26 cellular contexts compared by ENCODE assay signal in the genomic region with DNA sequence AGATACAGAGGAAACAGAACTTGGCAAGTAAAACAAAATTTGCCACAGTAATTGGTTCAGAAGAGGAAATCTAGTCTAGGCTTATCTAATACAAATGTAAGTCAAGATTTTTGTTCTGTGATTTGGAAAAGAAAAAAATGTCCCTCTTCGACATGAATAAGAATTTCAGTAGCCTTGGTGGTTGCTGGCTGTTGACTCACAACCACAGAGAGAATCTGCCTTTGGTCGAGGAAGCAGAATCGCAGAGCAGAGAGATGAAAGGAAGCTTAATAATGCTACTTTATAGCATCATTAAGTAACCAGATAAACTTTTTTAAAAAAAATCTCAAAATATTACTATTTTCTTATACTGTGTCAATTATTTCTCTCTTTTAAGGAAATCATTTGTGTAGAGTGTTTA.
"Had no signal": no experiment of that assay in that cellular context is flagged by ENCODE, and none has a peak within 500 bp of the region (broad histone marks: within the 10 kb centered on the region; RNA-seq: fewer than 3 reads in every experiment).

No MANE protein-coding gene starts in this region.

- H3K36me3 ChIP-seq: ascending aorta, brain microvascular endothelial cell, heart right ventricle, neural progenitor cell, right atrium auricular region, spleen, thoracic aorta had no signal

- ATAC-seq: activated CD4-positive, alpha-beta T cell treated with anti-CD3 and anti-CD28 coated beads for 36 hours; activated CD8-positive, alpha-beta memory T cell treated with anti-CD3 and anti-CD28 coated beads, Interleukin-2, amount 10 ng/mL, durations not matched to agents 7 days and 5 days; activated CD8-positive, alpha-beta T cell treated with anti-CD3 and anti-CD28 coated beads, Interleukin-2, amount 10 ng/mL, durations not matched to agents 7 days and 5 days; activated naive CD4-positive, alpha-beta T cell treated with anti-CD3 and anti-CD28 coated beads, Interleukin-2, amount 50 U/mL, for 72 hours; esophagus mucosa; heart right ventricle; naive thymus-derived CD4-positive, alpha-beta T cell; psoas muscle had no signal

- H3K9me3 ChIP-seq: ascending aorta, psoas muscle, right atrium auricular region, thoracic aorta had no signal

- H3K27me3 ChIP-seq: ascending aorta, brain microvascular endothelial cell, heart right ventricle, neural progenitor cell, right atrium auricular region, spleen had no signal

- H3K36me3 Mint-ChIP-seq: activated CD8-positive, alpha-beta memory T cell treated with anti-CD3 and anti-CD28 coated beads, Interleukin-2, amount 10 ng/mL, durations not matched to agents 7 days and 5 days; activated naive CD4-positive, alpha-beta T cell treated with anti-CD3 and anti-CD28 coated beads, Interleukin-2, amount 50 U/mL, for 72 hours; mesothelial cell of epicardium; naive thymus-derived CD4-positive, alpha-beta T cell; neural progenitor cell had no signal

- H2AFZ ChIP-seq: neural progenitor cell, parathyroid adenoma had no signal

- H3K79me2 ChIP-seq: parathyroid adenoma had no signal

- H3K9me3 Mint-ChIP-seq: endodermal cell, neural progenitor cell had no signal

- H3K4me3 ChIP-seq: ascending aorta, heart right ventricle, neural progenitor cell, psoas muscle, right atrium auricular region, spleen, thoracic aorta had no signal

- H3K4me1 Mint-ChIP-seq: activated CD4-positive, alpha-beta T cell treated with anti-CD3 and anti-CD28 coated beads for 36 hours; activated CD8-positive, alpha-beta memory T cell treated with anti-CD3 and anti-CD28 coated beads, Interleukin-2, amount 10 ng/mL, durations not matched to agents 7 days and 5 days; mesothelial cell of epicardium; naive thymus-derived CD4-positive, alpha-beta T cell; neural progenitor cell had no signal

- H3K4me1 ChIP-seq: ascending aorta, heart right ventricle, neural progenitor cell, parathyroid adenoma, psoas muscle, right atrium auricular region, spleen had no signal

- H3K27me3 Mint-ChIP-seq: activated CD4-positive, alpha-beta T cell treated with anti-CD3 and anti-CD28 coated beads for 36 hours; activated CD8-positive, alpha-beta memory T cell treated with anti-CD3 and anti-CD28 coated beads, Interleukin-2, amount 10 ng/mL, durations not matched to agents 7 days and 5 days; naive thymus-derived CD4-positive, alpha-beta T cell had no signal

- H3K4me2 ChIP-seq: neural progenitor cell had no signal

- FAIRE-seq: urothelium cell line had no signal

- H3K4me3 Mint-ChIP-seq: activated CD4-positive, alpha-beta T cell treated with anti-CD3 and anti-CD28 coated beads for 36 hours; activated CD8-positive, alpha-beta memory T cell treated with anti-CD3 and anti-CD28 coated beads, Interleukin-2, amount 10 ng/mL, durations not matched to agents 7 days and 5 days; activated CD8-positive, alpha-beta T cell treated with anti-CD3 and anti-CD28 coated beads, Interleukin-2, amount 10 ng/mL, durations not matched to agents 7 days and 5 days; endodermal cell; mesothelial cell of epicardium; naive thymus-derived CD4-positive, alpha-beta T cell; neural progenitor cell; T-helper 2 cell treated with Interferon-gamma antibody and Interleukin-4, amounts not matched to agents 5 μg/mL and 100 μg/mL, for 36 hours had no signal

- H3K27ac ChIP-seq: ascending aorta, brain microvascular endothelial cell, heart right ventricle, neural progenitor cell, parathyroid adenoma, psoas muscle, right atrium auricular region, spleen, thoracic aorta had no signal

- H3K9ac ChIP-seq: neural progenitor cell, parathyroid adenoma had no signal

- H3K27ac Mint-ChIP-seq: activated CD4-positive, alpha-beta T cell treated with anti-CD3 and anti-CD28 coated beads for 36 hours; activated CD8-positive, alpha-beta memory T cell treated with anti-CD3 and anti-CD28 coated beads, Interleukin-2, amount 10 ng/mL, durations not matched to agents 7 days and 5 days; activated CD8-positive, alpha-beta T cell treated with anti-CD3 and anti-CD28 coated beads, Interleukin-2, amount 10 ng/mL, durations not matched to agents 7 days and 5 days; activated naive CD4-positive, alpha-beta T cell treated with anti-CD3 and anti-CD28 coated beads, Interleukin-2, amount 50 U/mL, for 72 hours; activated T-helper 2 cell treated with anti-CD3 and anti-CD28 coated beads, Interferon-gamma antibody, Interleukin-2, Interleukin-4, amounts not matched to agents 10 μg/mL and 5 μg/mL and 100 μg/mL, durations not matched to agents 14 hours and 24 hours and 36 hours; endodermal cell; mesothelial cell of epicardium; naive thymus-derived CD4-positive, alpha-beta T cell; neural progenitor cell; T-helper 2 cell treated with Interferon-gamma antibody and Interleukin-4, amounts not matched to agents 5 μg/mL and 100 μg/mL, for 36 hours had no signal

- DNase-seq: activated CD4-positive, alpha-beta T cell treated with anti-CD3 and anti-CD28 coated beads for 36 hours; activated CD4-positive, CD25-positive, alpha-beta regulatory T cell; activated CD8-positive, alpha-beta memory T cell treated with anti-CD3 and anti-CD28 coated beads, Interleukin-2, amount 10 ng/mL, durations not matched to agents 7 days and 5 days; activated CD8-positive, alpha-beta T cell treated with anti-CD3 and anti-CD28 coated beads, Interleukin-2, amount 10 ng/mL, durations not matched to agents 7 days and 5 days; activated T-cell treated with anti-CD3 and anti-CD28 coated beads, Interleukin-2, amount 50 U/mL, for 48 hours; brain microvascular endothelial cell; endodermal cell; foreskin melanocyte; heart right ventricle; naive thymus-derived CD4-positive, alpha-beta T cell; occipital lobe; psoas muscle; spleen; stimulated activated naive CD4-positive, alpha-beta T cell treated with Interleukin-2 at 50 U/mL for 16 hours; trophoblast cell had no signal
